In genomic region chr2:156476516-156477206, GRCh38 we compare ENCODE assay signal across 9 cellular contexts. TPM values are rescaled to one million over a fixed set of nuclear protein-coding genes. Genes with fewer than 3 reads are reported as not detected.
DNase-seq lines count a peak whose midpoint lies in the region; ATAC-seq, FAIRE-seq and TF ChIP-seq lines count a peak whose summit lies in the region.
"Had no signal": no experiment of that assay in that cellular context is flagged by ENCODE, and none has a peak within 500 bp of the region (broad histone marks: within the 10 kb centered on the region; RNA-seq: fewer than 3 reads in every experiment).

No MANE protein-coding gene starts in this region.

- peak overlapping the region; percentile 42; the same call in 1 of the 2 replicates for H3K4ac ChIP-seq in IMR-90 (ENCODE audit: low read depth, low read length)

- POLR2A ChIA-PET in IMR-90 (lab: Charles Lee; ENCODE audit: unreplicated experiment) = no interaction called here

- CTCF ChIA-PET in IMR-90 (lab: Yijun Ruan, JAX) = interaction anchor here (0.6 kb wide), 1 partner anchor 15 kb away, joined by 3 read pairs; no protein-coding TSS in a partner anchor

- ATAC-seq in GM21576 (IDR thresholded peaks at IDR 0.05; ENCODE audit: unreplicated experiment) (peak; percentile 52), IMR-90 (ENCODE audit: low read depth) (peak; percentile 87), left lobe of liver (no peak)
- ATAC-seq in effector memory CD8-positive, alpha-beta T cell (replicated peaks) = no peak
- ATAC-seq in activated CD4-positive, CD25-positive, alpha-beta regulatory T cell treated with anti-CD3 and anti-CD28 coated beads, Interleukin-2, amount 50 U/mL, for 24 hours = no peak

- no peaks in the 10 kb centered on the region for H3K9me1 ChIP-seq in IMR-90 (ENCODE audit: insufficient read depth, low read length)

- peak overlapping the region; percentile 52 to 89 for H3K27ac Mint-ChIP-seq in effector memory CD8-positive, alpha-beta T cell

- no peak overlapping the region for H4K91ac ChIP-seq in IMR-90 (ENCODE audit: insufficient read depth, low read depth, low read length)

- no peak overlapping the region for H3K14ac ChIP-seq in IMR-90 (replicated peaks; ENCODE audit: low read depth, low read length)

- H3K9me3 ChIP-seq in IMR-90 (ENCODE audit: control insufficient read depth, insufficient read depth, low read length) = no peaks in the 10 kb centered on the region

- peaks cover 2% of the 10 kb centered on the region; the same call in 1 of the 2 replicates for H3K4me1 ChIP-seq in IMR-90 (ENCODE audit: control insufficient read depth, insufficient read depth, low read length)

- H2BK20ac ChIP-seq in IMR-90 (ENCODE audit: low read depth, low read length) = no peak overlapping the region

- H3K36me3 ChIP-seq in IMR-90 (ENCODE audit: control insufficient read depth, insufficient read depth, low read length) = no peaks in the 10 kb centered on the region; the same call in 1 of the 2 replicates

- TF ChIP-seq CTCF in IMR-90 (conservative IDR thresholded peaks at IDR 0.05; ENCODE audit: low read depth, low read length) = no peak

- no peaks in the 10 kb centered on the region for H4K20me1 ChIP-seq in IMR-90 (ENCODE audit: insufficient read depth, low read length)

- H3K4me3 ChIP-seq in IMR-90 (ENCODE audit: insufficient read depth, low read depth, low read length) = no peak overlapping the region

- no peak overlapping the region for H2BK5ac ChIP-seq in IMR-90 (ENCODE audit: low read depth, low read length, poor library complexity, severe bottlenecking)

- H4K5ac ChIP-seq in IMR-90 (ENCODE audit: low read depth, low read length) = no peak overlapping the region

- H3K56ac ChIP-seq in IMR-90 (ENCODE audit: extremely low read depth, insufficient read depth, low read length) = no peak overlapping the region

- H3K36me3 Mint-ChIP-seq in effector memory CD8-positive, alpha-beta T cell (ENCODE audit: insufficient read depth) = peaks cover 3% of the 10 kb centered on the region

- dilution Hi-C loops in IMR-90 (cut with HindIII; ENCODE audit: low sequenced_read_pairs, unreplicated experiment) = no loop called here

- H3K9me3 Mint-ChIP-seq in effector memory CD8-positive, alpha-beta T cell = no peaks in the 10 kb centered on the region

- peaks cover 10 to 17% of the 10 kb centered on the region in 2 experiments for H3K79me1 ChIP-seq in IMR-90 (ENCODE audit: low read depth in 1 of 2, low read length in 2 of 2)

- no peak overlapping the region for H3K18ac ChIP-seq in IMR-90 (ENCODE audit: low read depth, low read length)

- TF ChIP-seq RAD21 in IMR-90 (IDR thresholded peaks at IDR 0.05; ENCODE audit: low read length) = no peak

- H3K4me2 ChIP-seq in IMR-90 (ENCODE audit: low read depth, low read length) = peak overlapping the region; percentile 56

- H2AK9ac ChIP-seq in IMR-90 (replicated peaks; ENCODE audit: low read depth, low read length, poor library complexity) = no peak overlapping the region

- no peaks in the 10 kb centered on the region for H3K27me3 ChIP-seq in IMR-90 (ENCODE audit: control insufficient read depth, insufficient read depth, low read length)

- H2BK15ac ChIP-seq in IMR-90 (ENCODE audit: low read depth, low read length) = no peak overlapping the region

- H3K27me3 Mint-ChIP-seq in effector memory CD8-positive, alpha-beta T cell = no peaks in the 10 kb centered on the region

- H2AK5ac ChIP-seq in IMR-90 (ENCODE audit: low read depth, low read length) = no peak overlapping the region

- no peak for FAIRE-seq in urothelium cell line (lab: Jason Lieb, UNC)
- FAIRE-seq: H1 had no signal

- BruUV-seq in IMR-90 (replicated peaks; lab: Mats Ljungman, UMichigan) = no TSS peak

- DNase-seq in ELR (ENCODE audit: low read depth) = peak; percentile 72
- DNase-seq in IMR-90 = peak; percentile 74
- no peak for DNase-seq in effector memory CD8-positive, alpha-beta T cell
- DNase-seq in urothelium cell line (ENCODE audit: low spot score) = peak; percentile 46
- no peak for DNase-seq in left lobe of liver (ENCODE audit: low spot score)
- no peak for DNase-seq in central memory CD4-positive, alpha-beta T cell

- intact Hi-C loops in IMR-90 (cut with micrococcal nuclease) = no loop called here

- in situ Hi-C loops in IMR-90 (cut with MboI; ENCODE audit: low sequenced_read_pairs) = no loop called here

- no peak overlapping the region for H2AFZ ChIP-seq in IMR-90 (replicated peaks; ENCODE audit: low read length, poor library complexity)

- no peak overlapping the region for H3K23ac ChIP-seq in IMR-90 (ENCODE audit: low read depth, low read length)

- no peak for TF ChIP-seq POLR2A in IMR-90 (IDR thresholded peaks at IDR 0.05; ENCODE audit: low read depth, low read length)

- WGBS in IMR-90 (ENCODE audit: extremely low coverage in 2 of 2, insufficient read length in 1 of 2), 2 experiments = no CpG with 5 or more reads among the region's 4 CpGs

- no peak overlapping the region for H3K27ac ChIP-seq in IMR-90 (ENCODE audit: insufficient read depth, low read length)

- no peak overlapping the region for H3K9ac ChIP-seq in IMR-90 (ENCODE audit: low read depth, low read length)

- 0 out of 2 replicates have a peak overlapping the region, but pooled peaks have one; percentile 28 for H2BK120ac ChIP-seq in IMR-90 (ENCODE audit: low read depth, low read length)

- peaks cover 23 to 54% of the 10 kb centered on the region in 2 donors for H3K4me1 Mint-ChIP-seq in effector memory CD8-positive, alpha-beta T cell (ENCODE audit: low read depth in 2 of 2)

- H3K4me3 Mint-ChIP-seq in effector memory CD8-positive, alpha-beta T cell = peak overlapping the region; percentile 21 to 30

- H4K8ac ChIP-seq in IMR-90 (ENCODE audit: low read depth in 2 of 2, low read length in 2 of 2) = no peak overlapping the region

TF ChIP-seq in IMR-90, 13 proteins besides CTCF, POLR2A, EP300 and RAD21:
- no peak for TF ChIP-seq USF2 (IDR thresholded peaks at IDR 0.05; ENCODE audit: low read depth, low read length)
- no peak for TF ChIP-seq MAZ (IDR thresholded peaks at IDR 0.05; ENCODE audit: borderline replicate concordance, low read depth, low read length)
- TF ChIP-seq RFX5 (IDR thresholded peaks at IDR 0.05; ENCODE audit: low read depth, low read length) = no peak
- TF ChIP-seq, protein P1, sequence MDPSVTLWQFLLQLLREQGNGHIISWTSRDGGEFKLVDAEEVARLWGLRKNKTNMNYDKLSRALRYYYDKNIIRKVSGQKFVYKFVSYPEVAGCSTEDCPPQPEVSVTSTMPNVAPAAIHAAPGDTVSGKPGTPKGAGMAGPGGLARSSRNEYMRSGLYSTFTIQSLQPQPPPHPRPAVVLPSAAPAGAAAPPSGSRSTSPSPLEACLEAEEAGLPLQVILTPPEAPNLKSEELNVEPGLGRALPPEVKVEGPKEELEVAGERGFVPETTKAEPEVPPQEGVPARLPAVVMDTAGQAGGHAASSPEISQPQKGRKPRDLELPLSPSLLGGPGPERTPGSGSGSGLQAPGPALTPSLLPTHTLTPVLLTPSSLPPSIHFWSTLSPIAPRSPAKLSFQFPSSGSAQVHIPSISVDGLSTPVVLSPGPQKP (IDR thresholded peaks at IDR 0.05; ENCODE audit: borderline replicate concordance, low read depth, low read length) = no peak
- no peak for TF ChIP-seq NFE2L2 (IDR thresholded peaks at IDR 0.05; ENCODE audit: low read depth, low read length)
- no peak for TF ChIP-seq MAFK (IDR thresholded peaks at IDR 0.05; ENCODE audit: low read depth, low read length)
- no peak for TF ChIP-seq BHLHE40 (IDR thresholded peaks at IDR 0.05; ENCODE audit: low read depth, low read length)
- TF ChIP-seq CHD1 (IDR thresholded peaks at IDR 0.05; ENCODE audit: low read depth, low read length) = no peak
- no peak for TF ChIP-seq MXI1 (IDR thresholded peaks at IDR 0.05; ENCODE audit: borderline replicate concordance, low read depth, low read length)
- TF ChIP-seq RCOR1 (IDR thresholded peaks at IDR 0.05; ENCODE audit: insufficient replicate concordance, low read length) = no peak
- TF ChIP-seq CEBPB (IDR thresholded peaks at IDR 0.05; ENCODE audit: low read depth, low read length) = no peak
- no peak for TF ChIP-seq FOS (IDR thresholded peaks at IDR 0.05; ENCODE audit: low read depth, low read length)
- TF ChIP-seq SMC3 (IDR thresholded peaks at IDR 0.05; ENCODE audit: low read depth, low read length) = no peak

RNA-seq across cellular contexts. Expression of gene GPD2, which starts 40.5 kb away (rescaled TPM):
- total RNA-seq in IMR-90 (2012; rRNA removed) (100 and 153 TPM in 2 replicates), left lobe of liver (3.2 TPM)
- polyA plus RNA-seq in IMR-90 (2012; rRNA removed) = 12.0 and 20.4 TPM in 2 replicates
- polyA plus RNA-seq in IMR-90 (2012; cell fraction: cytosol; rRNA removed) = 2.3 and 4.5 TPM in 2 replicates
- polyA plus RNA-seq in IMR-90 (2012; cell fraction: nucleus; rRNA removed; ENCODE audit: low replicate concordance) = 1.8 and 9.7 TPM in 2 replicates

Comparison
In these comparisons a context has a peak if more than half of its experiments do, and no peak if none do; other contexts are left out.
1. DNase-seq: peak in ELR (single experiment), IMR-90 (single experiment) and urothelium cell line (single experiment); none in effector memory CD8-positive, alpha-beta T cell (0 of 3), left lobe of liver (single experiment) and central memory CD4-positive, alpha-beta T cell (single experiment).
2. ATAC-seq: peak in GM21576 (single experiment) and IMR-90 (single experiment); none in effector memory CD8-positive, alpha-beta T cell (single experiment), activated CD4-positive, CD25-positive, alpha-beta regulatory T cell treated with anti-CD3 and anti-CD28 coated beads, Interleukin-2, amount 50 U/mL, for 24 hours (0 of 2) and left lobe of liver (single experiment).
3. RNA of gene GPD2, which starts 40.5 kb away (total RNA-seq): 100 to 153 TPM in IMR-90; 3.2 TPM in left lobe of liver (single experiment); every median in the first group is over 10 times any median in the second.